Comparison of ENCODE assay signal across 8 cellular contexts in genomic region chr2:190179754-190180312, GRCh38.
DNase-seq lines count a peak whose midpoint lies in the region; ATAC-seq and TF ChIP-seq lines count a peak whose summit lies in the region.

No MANE protein-coding gene starts in this region.

- no peaks in the 10 kb centered on the region for H3K27me3 Mint-ChIP-seq in osteocyte (ENCODE audit: unreplicated experiment)

- H3K4me1 Mint-ChIP-seq in osteocyte (ENCODE audit: unreplicated experiment) = peaks cover 7% of the 10 kb centered on the region

- peaks cover 28% of the 10 kb centered on the region for H3K79me2 ChIP-seq in Karpas-422 (ENCODE audit: low read length)

- H3K27ac Mint-ChIP-seq in osteocyte (ENCODE audit: unreplicated experiment) = no peak overlapping the region

- no peaks in the 10 kb centered on the region for H3K36me3 Mint-ChIP-seq in osteocyte (ENCODE audit: unreplicated experiment)

- peaks cover 4% of the 10 kb centered on the region; the same call in 1 of the 2 replicates for H3K36me3 ChIP-seq in Karpas-422 (ENCODE audit: insufficient read depth, low read length)

- H4K20me1 ChIP-seq in Karpas-422 (ENCODE audit: insufficient read depth, low read depth, low read length) = no peaks in the 10 kb centered on the region

- H3K9me2 ChIP-seq in Karpas-422 (replicated peaks; ENCODE audit: insufficient read depth, low read length) = no peaks in the 10 kb centered on the region

- peak overlapping the region; percentile 63 for H3K27ac ChIP-seq in Karpas-422 (ENCODE audit: low read length)

- peak overlapping the region; percentile 76 for H3K9ac ChIP-seq in Karpas-422 (ENCODE audit: low read length)

- peak overlapping the region; percentile 69 for H3K4me3 ChIP-seq in Karpas-422 (ENCODE audit: low read length)
- H3K4me3 ChIP-seq in epithelial cell of proximal tubule (ENCODE audit: low read depth, low read length) = peak overlapping the region; percentile 66

- DNase-seq in GM10266 (ENCODE audit: extremely low spot score) = peak; percentile 25
- no peak for DNase-seq in Karpas-422
- DNase-seq in epithelial cell of proximal tubule (ENCODE audit: low read depth) = no peak
- DNase-seq in osteocyte (ENCODE audit: extremely low spot score, unreplicated experiment) = no peak
- no peak for DNase-seq in NCI-H2029 treated with DMSO at 0.1 percent for 48 hours (lab: John Stamatoyannopoulos, UW)
- no peak for DNase-seq in hepatic stellate cell (ENCODE audit: low spot score)
- DNase-seq in NCI-H2196 (lab: John Stamatoyannopoulos, UW; ENCODE audit: unreplicated experiment) = no peak

- TF ChIP-seq CTCF in GM10266 (IDR thresholded peaks at IDR 0.05; ENCODE audit: control insufficient read depth, insufficient read depth, low read depth, missing control alignments) (no peak), epithelial cell of proximal tubule (conservative IDR thresholded peaks at IDR 0.05; ENCODE audit: low read depth, low read length) (no peak), osteocyte (IDR thresholded peaks at IDR 0.05) (no peak)

- ATAC-seq in HG03442 (IDR thresholded peaks at IDR 0.05; ENCODE audit: unreplicated experiment) = no peak

- H3K4me2 ChIP-seq in Karpas-422 (ENCODE audit: low read depth, low read length, poor library complexity, severe bottlenecking) = peak overlapping the region; percentile 77

- peaks cover 46% of the 10 kb centered on the region for H3K4me1 ChIP-seq in Karpas-422 (ENCODE audit: low read length)

- H3K9me3 ChIP-seq in Karpas-422 (ENCODE audit: low read length) = no peaks in the 10 kb centered on the region

- H3K9me3 Mint-ChIP-seq in osteocyte (ENCODE audit: unreplicated experiment) = no peaks in the 10 kb centered on the region

- H3K4me3 Mint-ChIP-seq in osteocyte (ENCODE audit: unreplicated experiment) = peak overlapping the region; percentile 68

- peak overlapping the region; percentile 46 for H2AFZ ChIP-seq in Karpas-422 (ENCODE audit: low read length)

- no peaks in the 10 kb centered on the region for H3K27me3 ChIP-seq in Karpas-422 (ENCODE audit: low read length)
